Comparison of ENCODE assay signal across 8 cellular contexts in genomic region chr6:70547313-70547712, GRCh38. TPM values are rescaled to one million over a fixed set of nuclear protein-coding genes. Genes with fewer than 3 reads are reported as not detected.
DNase-seq lines count a peak whose midpoint lies in the region; ATAC-seq, FAIRE-seq and TF ChIP-seq lines count a peak whose summit lies in the region.

No MANE protein-coding gene starts in this region.

- H3K27me3 ChIP-seq in bronchial epithelial cell (ENCODE audit: control insufficient read depth, insufficient read depth, low read length) = no peaks in the 10 kb centered on the region

- DNase-seq in GM03348 (ENCODE audit: low spot score) = peak; percentile 11
- DNase-seq in MV-4-11 (lab: John Stamatoyannopoulos, UW) = peak; percentile 9
- DNase-seq in bronchial epithelial cell (ENCODE audit: low read depth) = peak; percentile 11
- DNase-seq in lung microvascular endothelial cell (ENCODE audit: low read depth in 2 of 2) = peak; percentile 22 to 23
- DNase-seq in NCI-H128 (lab: John Stamatoyannopoulos, UW; ENCODE audit: unreplicated experiment) = no peak
- no peak for DNase-seq in activated CD8-positive, alpha-beta memory T cell treated with anti-CD3 and anti-CD28 coated beads, Interleukin-2, amount 10 ng/mL, durations not matched to agents 7 days and 5 days
- DNase-seq in middle frontal gyrus (ENCODE audit: extremely low spot score, low spot score) = no peak

- no peak for ATAC-seq in activated CD8-positive, alpha-beta memory T cell treated with anti-CD3 and anti-CD28 coated beads, Interleukin-2, amount 10 ng/mL, durations not matched to agents 7 days and 5 days
- no peak for ATAC-seq in HG02970 (IDR thresholded peaks at IDR 0.05; ENCODE audit: low FRiP score, unreplicated experiment)

- no peaks in the 10 kb centered on the region for H3K36me3 ChIP-seq in bronchial epithelial cell (ENCODE audit: control insufficient read depth, insufficient read depth, low read length)

- H3K4me3 Mint-ChIP-seq in activated CD8-positive, alpha-beta memory T cell treated with anti-CD3 and anti-CD28 coated beads, Interleukin-2, amount 10 ng/mL, durations not matched to agents 7 days and 5 days = no peak overlapping the region

- no peak for FAIRE-seq in bronchial epithelial cell (lab: Jason Lieb, UNC)

- H3K36me3 Mint-ChIP-seq in activated CD8-positive, alpha-beta memory T cell treated with anti-CD3 and anti-CD28 coated beads, Interleukin-2, amount 10 ng/mL, durations not matched to agents 7 days and 5 days = no peaks in the 10 kb centered on the region

- TF ChIP-seq CTCF in bronchial epithelial cell (IDR thresholded peaks at IDR 0.05; ENCODE audit: insufficient read depth, low read length, severe bottlenecking) = peak; percentile 13

- no peaks in the 10 kb centered on the region for H3K27me3 Mint-ChIP-seq in activated CD8-positive, alpha-beta memory T cell treated with anti-CD3 and anti-CD28 coated beads, Interleukin-2, amount 10 ng/mL, durations not matched to agents 7 days and 5 days

- H3K9me3 Mint-ChIP-seq in activated CD8-positive, alpha-beta memory T cell treated with anti-CD3 and anti-CD28 coated beads, Interleukin-2, amount 10 ng/mL, durations not matched to agents 7 days and 5 days (ENCODE audit: low read depth) = no peaks in the 10 kb centered on the region

- H3K4me3 ChIP-seq in bronchial epithelial cell (ENCODE audit: low read depth, low read length) = no peak overlapping the region

- no peak overlapping the region for H3K27ac Mint-ChIP-seq in activated CD8-positive, alpha-beta memory T cell treated with anti-CD3 and anti-CD28 coated beads, Interleukin-2, amount 10 ng/mL, durations not matched to agents 7 days and 5 days

- no peaks in the 10 kb centered on the region for H3K4me1 Mint-ChIP-seq in activated CD8-positive, alpha-beta memory T cell treated with anti-CD3 and anti-CD28 coated beads, Interleukin-2, amount 10 ng/mL, durations not matched to agents 7 days and 5 days

- CTCF ChIA-PET in activated CD8-positive, alpha-beta memory T cell treated with anti-CD3 and anti-CD28 coated beads, Interleukin-2, amount 10 ng/mL, durations not matched to agents 7 days and 5 days (lab: Charles Lee) = interaction anchor here (1.1 to 3.7 kb wide), 5 partner anchors 27 to 408 kb away, joined by 3 to 27 read pairs (median 3); no protein-coding TSS in a partner anchor

RNA-seq across cellular contexts. Expression of gene SDHAF4, which starts 19.4 kb away (rescaled TPM):
- 7.1 and 7.6 TPM in 2 replicates for total RNA-seq in bronchial epithelial cell
- total RNA-seq in lung microvascular endothelial cell = 3.9 and 4.6 TPM in 2 replicates
- total RNA-seq in activated CD8-positive, alpha-beta memory T cell treated with anti-CD3 and anti-CD28 coated beads, Interleukin-2, amount 10 ng/mL, durations not matched to agents 7 days and 5 days = 10 to 100 TPM; 12.2 to 15.5 TPM

Comparison
In these comparisons a context has a peak if more than half of its experiments do, and no peak if none do; other contexts are left out.
1. DNase-seq: peak in GM03348 (single experiment), MV-4-11 (single experiment), bronchial epithelial cell (single experiment) and lung microvascular endothelial cell (2 of 2); none in NCI-H128 (single experiment), activated CD8-positive, alpha-beta memory T cell treated with anti-CD3 and anti-CD28 coated beads, Interleukin-2, amount 10 ng/mL, durations not matched to agents 7 days and 5 days (single experiment) and middle frontal gyrus (single experiment).